In the genomic region with DNA sequence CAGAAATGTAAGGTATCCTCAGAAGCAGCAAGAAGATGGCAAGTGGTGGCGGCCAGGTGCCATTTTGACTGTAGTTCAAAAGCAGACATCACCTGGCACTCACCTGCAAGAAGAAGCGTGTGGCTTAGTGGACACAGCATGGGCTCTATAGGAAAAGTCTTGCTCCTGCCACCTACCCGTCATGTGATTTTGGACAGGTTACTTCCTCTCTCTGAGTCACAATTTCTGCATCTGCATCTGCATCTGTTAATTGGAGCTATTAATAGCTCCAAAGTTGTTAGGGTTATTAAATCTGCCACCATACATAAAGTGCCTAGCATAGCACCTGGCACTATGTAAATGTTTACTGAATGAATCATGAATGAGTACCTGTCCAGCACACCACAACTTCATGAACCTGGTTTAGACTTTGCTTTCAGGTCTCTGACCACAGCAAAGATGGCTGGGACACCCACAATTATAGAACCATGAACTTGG, we compare ENCODE assay signal across 8 cellular contexts. TPM values are rescaled to one million over a fixed set of nuclear protein-coding genes. Genes with fewer than 3 reads are reported as not detected.
DNase-seq lines count a peak whose midpoint lies in the region; ATAC-seq and TF ChIP-seq lines count a peak whose summit lies in the region.

No MANE protein-coding gene starts in this region.

- H3K9me3 ChIP-seq in lung (ENCODE audit: control insufficient read depth in 2 of 2, insufficient read depth in 1 of 2, low read length in 1 of 2), result peaks cover 0 to 1% of the 10 kb centered on the region in 2 donors

- H3K4me3 ChIP-seq in lung, result no peak overlapping the region

- 93 to 94% methylated on average over 3 of the region's 3 CpGs for WGBS in lung, 2 donors

- TF ChIP-seq CTCF in lung (IDR thresholded peaks at IDR 0.05; ENCODE audit: control extremely low read depth, extremely low read depth), result no peak

- peaks cover 17 to 25% of the 10 kb centered on the region in 2 donors for H3K4me1 ChIP-seq in lung (ENCODE audit: control insufficient read depth in 2 of 2, insufficient read depth in 2 of 2, low read length in 2 of 2)

- peak; percentile 59 for ATAC-seq in GM18909 (IDR thresholded peaks at IDR 0.05; ENCODE audit: poor library complexity, unreplicated experiment)
- ATAC-seq in HG02973 (IDR thresholded peaks at IDR 0.05; ENCODE audit: unreplicated experiment), result peak; percentile 56
- ATAC-seq in lung (ENCODE audit: insufficient read depth, low FRiP score), result peak; percentile 62

- H3K36me3 ChIP-seq in lung (ENCODE audit: control insufficient read depth in 2 of 2, insufficient read depth in 2 of 2, low read length in 2 of 2), result no peaks in the 10 kb centered on the region

- H3K27me3 ChIP-seq in lung (ENCODE audit: control insufficient read depth, insufficient read depth), result no peaks in the 10 kb centered on the region

- DNase-seq in NCI-H69 (lab: John Stamatoyannopoulos, UW), result peak; percentile 98
- no peak for DNase-seq in lung (ENCODE audit: low spot score)
- no peak for DNase-seq in activated gamma-delta T cell (lab: John Stamatoyannopoulos, UW)
- DNase-seq in cerebellum (ENCODE audit: low spot score), result no peak
- no peak for DNase-seq in OCI-M1 (lab: John Stamatoyannopoulos, UW)
- DNase-seq in activated CD4-positive, alpha-beta T cell treated with anti-CD3 and anti-CD28 coated beads, Interleukin-2, amount 50 U/mL, for 48 hours, result no peak

- no peak overlapping the region for H3K27ac ChIP-seq in lung (ENCODE audit: low read depth in 1 of 2, low read length in 1 of 2)

RNA-seq across cellular contexts. Expression of a gene that starts 16.8 kb away (rescaled TPM):
- total RNA-seq in lung (10 to 100 TPM; 12.4 to 25.5 TPM), cerebellum (53.4 TPM)
- 1 to 10 TPM; 1.6 to 2.7 TPM for polyA plus RNA-seq in lung
